In the genomic region with DNA sequence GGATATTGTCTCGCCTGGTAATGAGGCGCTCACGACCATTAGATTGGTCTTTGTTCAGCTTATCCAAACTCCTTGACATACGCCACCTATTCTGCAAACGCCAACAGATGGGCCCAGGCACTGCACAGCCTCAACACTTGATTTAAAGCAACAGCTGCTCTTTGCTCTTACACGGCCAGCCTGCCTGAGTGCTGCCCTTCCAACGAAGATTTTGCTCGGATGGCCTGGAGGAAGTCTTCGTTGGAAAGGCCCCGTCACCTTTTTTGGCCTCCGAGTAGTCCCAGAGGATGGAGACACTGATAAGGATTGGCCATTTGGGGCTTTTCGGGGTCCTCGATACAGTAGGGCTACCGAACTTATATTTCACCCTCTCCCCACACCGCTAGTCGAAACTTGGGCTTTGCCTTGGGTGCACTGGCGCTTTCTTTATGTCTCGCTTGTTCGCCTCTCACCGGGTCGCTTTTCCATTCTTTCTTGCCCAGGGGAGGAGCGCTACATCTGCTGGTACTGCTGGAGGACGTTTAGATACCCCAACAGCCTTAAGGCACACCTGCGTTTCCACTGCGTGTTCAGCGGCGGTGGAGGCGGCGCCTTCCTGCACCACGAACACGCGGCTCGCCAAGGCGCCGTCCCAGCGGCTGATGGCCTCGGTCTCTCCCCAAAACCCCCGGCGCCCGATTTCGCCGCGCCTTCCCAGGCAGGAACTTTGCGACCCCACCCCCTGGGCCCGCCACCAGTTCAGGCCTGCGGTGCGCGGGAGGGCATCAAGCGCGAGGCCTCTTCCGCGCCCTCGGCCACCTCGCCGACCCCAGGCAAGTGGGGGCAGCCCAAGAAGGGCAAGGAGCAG, we compare ENCODE assay signal across 8 cellular contexts. TPM values are rescaled to one million over a fixed set of nuclear protein-coding genes. Genes with fewer than 3 reads are reported as not detected.
DNase-seq lines count a peak whose midpoint lies in the region; ATAC-seq and TF ChIP-seq lines count a peak whose summit lies in the region.

No MANE protein-coding gene starts in this region.

- TF ChIP-seq CTCF in ascending aorta (IDR thresholded peaks at IDR 0.05) (no peak), osteoblast (IDR thresholded peaks at IDR 0.05; ENCODE audit: extremely low read depth, low read depth, low read length) (no peak), endothelial cell (IDR thresholded peaks at IDR 0.05; ENCODE audit: unreplicated experiment) (no peak)

- no peak overlapping the region for H3K27ac Mint-ChIP-seq in endothelial cell (ENCODE audit: unreplicated experiment)

- H3K4me1 Mint-ChIP-seq in endothelial cell (ENCODE audit: unreplicated experiment): peaks cover 11% of the 10 kb centered on the region

- peaks cover 29% of the 10 kb centered on the region for H3K27me3 Mint-ChIP-seq in endothelial cell (ENCODE audit: unreplicated experiment)

- H3K36me3 ChIP-seq in ascending aorta (no peaks in the 10 kb centered on the region), osteoblast (ENCODE audit: insufficient read depth, low read length) (no peaks in the 10 kb centered on the region)

- peak; percentile 5 for ATAC-seq in HG02759 (IDR thresholded peaks at IDR 0.05; ENCODE audit: unreplicated experiment)

- H3K9me3 Mint-ChIP-seq in endothelial cell (ENCODE audit: unreplicated experiment): no peaks in the 10 kb centered on the region

- H3K4me1 ChIP-seq in ascending aorta (peaks cover 6 to 15% of the 10 kb centered on the region in 2 donors), osteoblast (ENCODE audit: insufficient read depth, low read length) (no peaks in the 10 kb centered on the region)

- peak overlapping the region; percentile 52; the same call in 1 of the 2 replicates for H3K4me3 ChIP-seq in GM08714 (ENCODE audit: low read length)
- H3K4me3 ChIP-seq in ascending aorta: peak overlapping the region; percentile 55 to 65
- H3K4me3 ChIP-seq in osteoblast (ENCODE audit: insufficient read depth, low read length): peak overlapping the region; percentile 34

- H2AFZ ChIP-seq in osteoblast (ENCODE audit: low read length): no peak overlapping the region

- H3K79me2 ChIP-seq in osteoblast (ENCODE audit: insufficient read depth, low read length): no peaks in the 10 kb centered on the region

- intact Hi-C loops in ascending aorta (cut with DNase I): loop anchor here (10.0 kb wide), 1 partner anchor 788 kb away; no protein-coding TSS in a partner anchor

- H3K9me3 ChIP-seq in ascending aorta (no peaks in the 10 kb centered on the region), osteoblast (ENCODE audit: low read depth, low read length) (no peaks in the 10 kb centered on the region)

- H3K27me3 ChIP-seq in ascending aorta (peaks cover 37% of the 10 kb centered on the region), osteoblast (ENCODE audit: insufficient read depth, low read length) (peaks cover 96% of the 10 kb centered on the region)

- H4K20me1 ChIP-seq in osteoblast (ENCODE audit: insufficient read depth, low read length): no peaks in the 10 kb centered on the region

- DNase-seq in ascending aorta (ENCODE audit: low spot score in 2 of 2): no peak
- no peak for DNase-seq in osteoblast (ENCODE audit: insufficient read length, low spot score, missing footprints)
- no peak for DNase-seq in NCI-H146 (lab: John Stamatoyannopoulos, UW)
- DNase-seq in endothelial cell (ENCODE audit: low spot score): no peak
- DNase-seq in T1000 (lab: John Stamatoyannopoulos, UW): no peak
- DNase-seq in iPS-NIHi11 (ENCODE audit: low spot score): no peak

- H3K27ac ChIP-seq in ascending aorta (no peak overlapping the region), osteoblast (ENCODE audit: low read depth, low read length) (no peak overlapping the region)

- H3K36me3 Mint-ChIP-seq in endothelial cell (ENCODE audit: low read depth, unreplicated experiment): no peaks in the 10 kb centered on the region

- H3K4me3 Mint-ChIP-seq in endothelial cell (ENCODE audit: unreplicated experiment): no peak overlapping the region

- H3K4me2 ChIP-seq in osteoblast (ENCODE audit: insufficient read depth, low read length): peak overlapping the region; percentile 56

RNA-seq across cellular contexts. Expression of a gene that starts 6.1 kb away (rescaled TPM):
- total RNA-seq in ascending aorta (not detected), osteoblast (not detected in 2 replicates), endothelial cell (ENCODE audit: unreplicated experiment) (not detected)

RNA-seq across cellular contexts. Expression of a gene that starts 44.3 kb away (rescaled TPM):
- total RNA-seq in ascending aorta (29.9 TPM), osteoblast (89.4 and 89.6 TPM in 2 replicates), endothelial cell (ENCODE audit: unreplicated experiment) (70.0 TPM)
